7 cellular contexts compared by ENCODE assay signal in genomic region chr5:147507480-147508126, GRCh38. TPM values are rescaled to one million over a fixed set of nuclear protein-coding genes. Genes with fewer than 3 reads are reported as not detected.
DNase-seq lines count a peak whose midpoint lies in the region; TF ChIP-seq lines count a peak whose summit lies in the region.

No MANE protein-coding gene starts in this region.

- H3K4me1 Mint-ChIP-seq in brain, result peaks cover 67% of the 10 kb centered on the region

- H3K4me1 ChIP-seq in HUES48 (ENCODE audit: control insufficient read depth, insufficient read depth, low read length) (peaks cover 14% of the 10 kb centered on the region), tibial artery (peaks cover 0 to 35% (median 21%) of the 10 kb centered on the region in 4 donors)

- peaks cover 3% of the 10 kb centered on the region for H3K36me3 Mint-ChIP-seq in brain

- no peaks in the 10 kb centered on the region for H3K9me3 Mint-ChIP-seq in brain

- no peak for TF ChIP-seq CTCF in brain (conservative IDR thresholded peaks at IDR 0.05)
- no peak for TF ChIP-seq CTCF in kidney epithelial cell (IDR thresholded peaks at IDR 0.05; ENCODE audit: insufficient read depth, low read length, poor library complexity, severe bottlenecking)
- TF ChIP-seq CTCF in tibial artery (IDR thresholded peaks at IDR 0.05), result no peak

- intact Hi-C loops in tibial artery (cut with DNase I; ENCODE audit: low total_unique reads), result no loop called here

- H3K4me3 Mint-ChIP-seq in brain, result peak overlapping the region; percentile 89 to 96 (median 90)

- H3K27ac Mint-ChIP-seq in brain, result peak overlapping the region; percentile 56 to 98 (median 97)

- H3K27me3 Mint-ChIP-seq in brain, result peaks cover 23% of the 10 kb centered on the region

- H3K27ac ChIP-seq in HUES48 (ENCODE audit: low read depth, low read length) (no peak overlapping the region), tibial artery (peak overlapping the region; percentile 76 to 79)

- peak overlapping the region; percentile 93 for H3K4me3 ChIP-seq in HUES48 (ENCODE audit: low read depth, low read length)
- peak overlapping the region; percentile 74 for H3K4me3 ChIP-seq in kidney epithelial cell (ENCODE audit: low read depth, low read length)
- peak overlapping the region; percentile 70 to 83 for H3K4me3 ChIP-seq in tibial artery
- H3K4me3 ChIP-seq in H7 (ENCODE audit: insufficient read depth, low read depth, low read length), result no peak overlapping the region; the same call in 1 of the 2 replicates

- H3K9me3 ChIP-seq in HUES48 (ENCODE audit: control insufficient read depth, insufficient read depth, low read length) (0 out of 2 replicates have a peak, but pooled peaks cover 3% of the 10 kb centered on the region), tibial artery (no peaks in the 10 kb centered on the region)

- peaks cover 15% of the 10 kb centered on the region for H3K27me3 ChIP-seq in HUES48 (ENCODE audit: control insufficient read depth, insufficient read depth, low read length)
- no peaks in the 10 kb centered on the region for H3K27me3 ChIP-seq in kidney epithelial cell (ENCODE audit: control insufficient read depth, insufficient read depth, low read length)
- no peaks in the 10 kb centered on the region for H3K27me3 ChIP-seq in tibial artery
- H3K27me3 ChIP-seq in H7 (ENCODE audit: control insufficient read depth, insufficient read depth, low read length), result peaks cover 17% of the 10 kb centered on the region

- H3K9ac ChIP-seq in HUES48 (ENCODE audit: low read depth, low read length), result no peak overlapping the region

- H3K36me3 ChIP-seq in HUES48 (ENCODE audit: control insufficient read depth, insufficient read depth, low read length), result no peaks in the 10 kb centered on the region; the same call in 1 of the 2 replicates
- H3K36me3 ChIP-seq in kidney epithelial cell (ENCODE audit: control insufficient read depth, insufficient read depth, low read length), result no peaks in the 10 kb centered on the region
- no peaks in the 10 kb centered on the region for H3K36me3 ChIP-seq in tibial artery
- H3K36me3 ChIP-seq in H7 (replicated peaks; ENCODE audit: control insufficient read depth, insufficient read depth, low read length), result no peaks in the 10 kb centered on the region

- no peak for DNase-seq in kidney epithelial cell (ENCODE audit: low read depth)
- DNase-seq in tibial artery, result peak in 1 of 2 donors; percentile 52
- DNase-seq in COLO829 (ENCODE audit: low spot score), result no peak
- DNase-seq in DMS53 treated with DMSO at 0.1 percent for 48 hours (lab: John Stamatoyannopoulos, UW; ENCODE audit: unreplicated experiment), result no peak
- no peak for DNase-seq in H7

RNA-seq across cellular contexts. Expression of gene DPYSL3, which starts 2.3 kb away (rescaled TPM):
- 389 TPM for polyA plus RNA-seq in brain (ENCODE audit: insufficient read depth, low read depth, low replicate concordance)
- 39.4 and 42.4 TPM in 2 replicates for total RNA-seq in kidney epithelial cell
- 184 and 312 TPM in 2 replicates for total RNA-seq in H7 (2014; rRNA removed; shearing (Covaris generic))
